In the genomic region with DNA sequence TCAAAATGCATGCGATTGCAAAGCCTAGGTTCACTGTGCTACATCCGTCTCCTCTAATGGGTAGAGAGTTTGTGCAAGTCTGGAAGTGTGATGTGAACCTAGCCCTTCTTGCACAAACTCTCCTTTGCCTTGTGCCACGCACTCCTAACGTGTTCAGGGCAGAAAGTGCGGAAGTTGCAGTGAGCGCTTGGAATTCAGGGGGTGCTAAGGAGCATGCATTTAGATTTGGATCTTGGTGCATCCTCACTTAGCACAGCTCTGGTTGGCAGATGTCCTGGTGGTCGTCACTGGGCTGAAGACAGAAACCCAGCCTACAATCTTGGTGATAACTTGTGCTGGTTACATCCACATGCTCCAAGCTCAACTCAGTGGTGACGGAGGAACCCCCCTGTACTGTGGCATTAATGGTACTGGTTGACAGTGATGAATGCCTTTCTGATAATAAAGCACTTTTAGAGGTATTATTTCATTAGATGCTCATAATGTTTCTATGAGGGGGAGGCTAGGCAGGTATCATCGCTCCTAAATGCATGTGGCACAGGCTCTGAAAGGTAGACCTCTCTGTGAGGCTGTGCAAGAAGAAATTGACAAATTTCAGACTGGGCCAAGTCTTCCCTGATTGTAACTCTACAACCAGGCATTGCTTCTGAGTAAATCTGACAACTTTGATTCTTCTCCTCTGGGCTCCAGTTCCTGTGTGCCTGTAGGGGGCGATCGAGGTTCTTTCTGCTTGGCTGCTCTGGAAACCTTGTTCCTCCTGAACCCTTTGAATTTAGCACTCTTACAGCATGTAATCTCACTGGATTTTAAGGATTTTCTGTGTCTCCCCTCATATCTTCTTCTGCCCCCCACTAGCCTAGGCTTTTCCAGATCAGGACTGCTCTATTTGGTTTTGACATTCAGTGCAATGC, we compare ENCODE assay signal across 8 cellular contexts. TPM values are rescaled to one million over a fixed set of nuclear protein-coding genes. Genes with fewer than 3 reads are reported as not detected.
DNase-seq lines count a peak whose midpoint lies in the region; ATAC-seq and TF ChIP-seq lines count a peak whose summit lies in the region.

No MANE protein-coding gene starts in this region.

- TF ChIP-seq CTCF in endothelial cell (IDR thresholded peaks at IDR 0.05; ENCODE audit: unreplicated experiment) = no peak
- peak; percentile 50 for TF ChIP-seq CTCF in neutrophil (IDR thresholded peaks at IDR 0.05)

- H3K27me3 Mint-ChIP-seq in activated CD4-positive, alpha-beta T cell treated with anti-CD3 and anti-CD28 coated beads, Interleukin-2, amount 10 ng/mL, durations not matched to agents 24 days and 14 days = no peaks in the 10 kb centered on the region
- peaks cover 6% of the 10 kb centered on the region for H3K27me3 Mint-ChIP-seq in endothelial cell (ENCODE audit: unreplicated experiment)

- peaks cover 68 to 83% of the 10 kb centered on the region in 2 experiments for H3K4me1 ChIP-seq in neutrophil (ENCODE audit: control insufficient read depth in 1 of 2, insufficient read depth in 1 of 2, low read depth in 1 of 2, low read length in 1 of 2)

- H3K36me3 Mint-ChIP-seq in activated CD4-positive, alpha-beta T cell treated with anti-CD3 and anti-CD28 coated beads, Interleukin-2, amount 10 ng/mL, durations not matched to agents 24 days and 14 days (ENCODE audit: low read depth) = peaks cover 11% of the 10 kb centered on the region
- H3K36me3 Mint-ChIP-seq in endothelial cell (ENCODE audit: low read depth, unreplicated experiment) = peaks cover 9% of the 10 kb centered on the region

- ATAC-seq in HG02840 (IDR thresholded peaks at IDR 0.05; ENCODE audit: low FRiP score, unreplicated experiment) = no peak

- peaks cover 22% of the 10 kb centered on the region for H3K36me3 ChIP-seq in neutrophil

- peaks cover 39% of the 10 kb centered on the region for H3K4me1 Mint-ChIP-seq in activated CD4-positive, alpha-beta T cell treated with anti-CD3 and anti-CD28 coated beads, Interleukin-2, amount 10 ng/mL, durations not matched to agents 24 days and 14 days
- peaks cover 9% of the 10 kb centered on the region for H3K4me1 Mint-ChIP-seq in endothelial cell (ENCODE audit: unreplicated experiment)

- H3K27me3 ChIP-seq in neutrophil = no peaks in the 10 kb centered on the region

- no peaks in the 10 kb centered on the region for H3K9me3 Mint-ChIP-seq in activated CD4-positive, alpha-beta T cell treated with anti-CD3 and anti-CD28 coated beads, Interleukin-2, amount 10 ng/mL, durations not matched to agents 24 days and 14 days
- no peaks in the 10 kb centered on the region for H3K9me3 Mint-ChIP-seq in endothelial cell (ENCODE audit: unreplicated experiment)

- intact Hi-C loops in activated CD4-positive, alpha-beta T cell treated with anti-CD3 and anti-CD28 coated beads, Interleukin-2, amount 10 ng/mL, durations not matched to agents 24 days and 14 days (cut with micrococcal nuclease) = loop anchor here (5.0 kb wide), 1 partner anchor 257 kb away; no protein-coding TSS in a partner anchor

- H3K4me3 Mint-ChIP-seq in activated CD4-positive, alpha-beta T cell treated with anti-CD3 and anti-CD28 coated beads, Interleukin-2, amount 10 ng/mL, durations not matched to agents 24 days and 14 days = no peak overlapping the region
- no peak overlapping the region for H3K4me3 Mint-ChIP-seq in endothelial cell (ENCODE audit: unreplicated experiment)

- peak overlapping the region; percentile 58 for H3K27ac ChIP-seq in neutrophil

- peak overlapping the region; percentile 17 for H3K27ac Mint-ChIP-seq in activated CD4-positive, alpha-beta T cell treated with anti-CD3 and anti-CD28 coated beads, Interleukin-2, amount 10 ng/mL, durations not matched to agents 24 days and 14 days
- peak overlapping the region; percentile 42 for H3K27ac Mint-ChIP-seq in endothelial cell (ENCODE audit: unreplicated experiment)

- H3K9me3 ChIP-seq in neutrophil = no peaks in the 10 kb centered on the region

- no peak overlapping the region for H3K4me3 ChIP-seq in neutrophil (ENCODE audit: low read depth in 1 of 2, low read length in 1 of 2)

- DNase-seq in NCI-H510A treated with DMSO at 0.1 percent for 48 hours (lab: John Stamatoyannopoulos, UW) = peak; percentile 15
- no peak for DNase-seq in NCI-H510A (lab: John Stamatoyannopoulos, UW)
- DNase-seq in NCI-H146 (lab: John Stamatoyannopoulos, UW) = peak; percentile 27
- DNase-seq in activated CD4-positive, alpha-beta T cell treated with anti-CD3 and anti-CD28 coated beads, Interleukin-2, amount 10 ng/mL, durations not matched to agents 24 days and 14 days = peak; percentile 89
- peak; percentile 67 for DNase-seq in endothelial cell (ENCODE audit: low spot score)
- no peak for DNase-seq in putamen (ENCODE audit: low spot score)

RNA-seq across cellular contexts. Expression of a gene that starts 40.6 kb away (rescaled TPM):
- total RNA-seq in activated CD4-positive, alpha-beta T cell treated with anti-CD3 and anti-CD28 coated beads, Interleukin-2, amount 10 ng/mL, durations not matched to agents 24 days and 14 days = 95.1 and 97.4 TPM in 2 replicates
- total RNA-seq in endothelial cell (ENCODE audit: unreplicated experiment) = 109 TPM

RNA-seq across cellular contexts. Expression of a gene that starts 45.3 kb away (rescaled TPM):
- not detected in 2 replicates for total RNA-seq in activated CD4-positive, alpha-beta T cell treated with anti-CD3 and anti-CD28 coated beads, Interleukin-2, amount 10 ng/mL, durations not matched to agents 24 days and 14 days
- not detected for total RNA-seq in endothelial cell (ENCODE audit: unreplicated experiment)

RNA-seq across cellular contexts. Expression of a gene that starts 47.0 kb away (rescaled TPM):
- 3.4 TPM in 2 replicates for total RNA-seq in activated CD4-positive, alpha-beta T cell treated with anti-CD3 and anti-CD28 coated beads, Interleukin-2, amount 10 ng/mL, durations not matched to agents 24 days and 14 days
- not detected for total RNA-seq in endothelial cell (ENCODE audit: unreplicated experiment)

Comparison
In these comparisons a context has a peak if more than half of its experiments do, and no peak if none do; other contexts are left out.
1. DNase-seq: peak in NCI-H510A treated with DMSO at 0.1 percent for 48 hours (single experiment), NCI-H146 (single experiment), activated CD4-positive, alpha-beta T cell treated with anti-CD3 and anti-CD28 coated beads, Interleukin-2, amount 10 ng/mL, durations not matched to agents 24 days and 14 days (single experiment) and endothelial cell (single experiment); none in NCI-H510A (single experiment) and putamen (single experiment).